ENCODE assay signal across 8 cellular contexts in genomic region chr3:185853771-185854170, GRCh38. TPM values are rescaled to one million over a fixed set of nuclear protein-coding genes. Genes with fewer than 3 reads are reported as not detected.
DNase-seq lines count a peak whose midpoint lies in the region; ATAC-seq and TF ChIP-seq lines count a peak whose summit lies in the region.
"Not testable (repeated sequence)": the region's sequence is repeated elsewhere in the genome, so short reads cannot be mapped to it uniquely, and the experiment has no call there.
"Had no signal": no experiment of that assay in that cellular context is flagged by ENCODE, and none has a peak within 500 bp of the region (broad histone marks: within the 10 kb centered on the region; RNA-seq: fewer than 3 reads in every experiment).

No MANE protein-coding gene starts in this region.

- CTCF ChIA-PET in BJ (lab: Yijun Ruan, JAX), result interaction anchor here (0.6 kb wide), 1 partner anchor 73 kb away, joined by 3 read pairs; no protein-coding TSS in a partner anchor
- CTCF ChIA-PET in Panc1 (lab: Charles Lee), result interaction anchor here (0.6 to 0.9 kb wide), 2 partner anchors 35 to 193 kb away, joined by 3 to 5 read pairs; no protein-coding TSS in a partner anchor

- not testable (repeated sequence) for TF ChIP-seq CTCF in BJ (IDR thresholded peaks at IDR 0.05; ENCODE audit: insufficient read depth, low read depth, low read length); LNCaP clone FGC (IDR thresholded peaks at IDR 0.05; ENCODE audit: control insufficient read depth, extremely low read depth, insufficient read depth); Panc1 (IDR thresholded peaks at IDR 0.05); cardiac fibroblast (IDR thresholded peaks at IDR 0.05; ENCODE audit: low read depth, low read length); fibroblast of mammary gland (conservative IDR thresholded peaks at IDR 0.05; ENCODE audit: control insufficient read depth, insufficient read depth, low read depth, low read length)

- H3K4me1 ChIP-seq in GM23248 (ENCODE audit: insufficient read depth); Panc1 (ENCODE audit: control insufficient read depth, insufficient read depth, low read length): not testable (repeated sequence)

- not testable (repeated sequence) for H3K4me2 ChIP-seq in GM23248 (ENCODE audit: unreplicated experiment)

- H3K79me2 ChIP-seq in GM23248 (ENCODE audit: insufficient read depth), result not testable (repeated sequence)

- H2AFZ ChIP-seq in GM23248, result not testable (repeated sequence)

- POLR2A ChIA-PET in BJ (lab: Charles Lee), result not testable (repeated sequence)
- POLR2A ChIA-PET in Panc1 (lab: Charles Lee), result interaction anchor here (0.5 kb wide), 1 partner anchor 84 kb away, joined by 3 read pairs; the partner anchor contains the start of gene TRA2B

- H3K27ac ChIP-seq in GM23248; Panc1 (ENCODE audit: low read length): not testable (repeated sequence)

- not testable (repeated sequence) for H3K27me3 ChIP-seq in BJ (ENCODE audit: control insufficient read depth, insufficient read depth, low read length); GM23248 (replicated peaks; ENCODE audit: insufficient read depth); Panc1 (ENCODE audit: control insufficient read depth, insufficient read depth, low read length)

- ATAC-seq in Panc1, result peak; percentile 87

- intact Hi-C loops in Panc1 (cut with micrococcal nuclease; ENCODE audit: unreplicated experiment), result not testable (repeated sequence)

- H3K36me3 ChIP-seq in BJ (ENCODE audit: control insufficient read depth, insufficient read depth, low read length); GM23248 (ENCODE audit: low read depth); Panc1 (ENCODE audit: control insufficient read depth, insufficient read depth, low read length): not testable (repeated sequence)

- H3K9me2 ChIP-seq in GM23248 (ENCODE audit: insufficient read depth), result not testable (repeated sequence)

- H3K9me3 ChIP-seq in GM23248 (ENCODE audit: low read depth), result not testable (repeated sequence)
- peaks cover 12% of the 10 kb centered on the region; the same call in 1 of the 2 replicates for H3K9me3 ChIP-seq in Panc1 (ENCODE audit: control insufficient read depth, insufficient read depth, low read depth, low read length)

- DNase-seq in BJ (ENCODE audit: low read depth) (peak; percentile 26), GM23248 (peak; percentile 60), LNCaP clone FGC (ENCODE audit: low read depth) (peak; percentile 46), cardiac fibroblast (ENCODE audit: low read depth in 2 of 2) (peak; percentile 51 to 82), fibroblast of mammary gland (ENCODE audit: low read depth) (peak; percentile 14), iris pigment epithelial cell (ENCODE audit: low read depth) (peak; percentile 29)
- not testable (repeated sequence) for DNase-seq in Panc1 (ENCODE audit: low read depth, low spot score)

- not testable (repeated sequence) for H4K20me1 ChIP-seq in GM23248 (ENCODE audit: insufficient read depth)

- not testable (repeated sequence) for BruUV-seq in Panc1 (replicated peaks; lab: Mats Ljungman, UMichigan)

- not testable (repeated sequence) for H3K9ac ChIP-seq in GM23248

- not testable (repeated sequence) for H3K4me3 ChIP-seq in BJ (ENCODE audit: low read depth, low read length); GM23248; LNCaP clone FGC (ENCODE audit: low read depth, low read length); Panc1 (ENCODE audit: low read depth in 2 of 2, low read length in 2 of 2); cardiac fibroblast (replicated peaks in 1 of 2; ENCODE audit: low read depth in 2 of 2, low read length in 2 of 2); fibroblast of mammary gland (ENCODE audit: control insufficient read depth, low read depth, low read length)

- 52 to 53% methylated on average over 3 of the region's 3 CpGs for WGBS in GM23248 (ENCODE audit: low coverage in 1 of 2, low lambda C conversion rate in 2 of 2, missing lambda C conversion rate in 2 of 2), 2 experiments

- H3F3A ChIP-seq in GM23248 (ENCODE audit: insufficient read depth), result not testable (repeated sequence)

- in situ Hi-C loops in GM23248 (cut with MboI); Panc1 (cut with HindIII; ENCODE audit: low pct_unique_long_range_greater_than_20kb, low sequenced_read_pairs): not testable (repeated sequence)

RNA-seq across cellular contexts. Expression of gene IGF2BP2, which starts 28.9 kb away (rescaled TPM):
- polyA plus RNA-seq in BJ (2011; rRNA removed) (2.0 and 7.1 TPM in 2 replicates), GM23248 (2016; fragmentation: Nextera tagmentation; extraction: Ambion mirVana) (62.5 and 64.2 TPM in 2 replicates)
- polyA minus RNA-seq in BJ (2011; rRNA and poly(A)+ RNA removed), result 8.6 and 16.7 TPM in 2 replicates
- 60.6 and 86.0 TPM in 2 replicates for total RNA-seq in GM23248 (2014; rRNA removed; shearing (Covaris generic))
- total RNA-seq in Panc1 (2021; ENCODE audit: unreplicated experiment), result 97.8 TPM
- 55.9 TPM for polyA plus RNA-seq in Panc1 (2012; ENCODE audit: insufficient read length)
- polyA plus RNA-seq: CD4-positive, CD25-positive, alpha-beta regulatory T cell had no signal
